Comparison of ENCODE assay signal across 1 cellular context in genomic region chr14:71591929-71592328, GRCh38.
TF ChIP-seq lines count a peak whose summit lies in the region.

No MANE protein-coding gene starts in this region.

TF ChIP-seq in HepG2, 621 proteins besides CTCF, POLR2A, EP300 and RAD21 (continued from another document):
- TF ChIP-seq AKNA (CRISPR knock-in tag; IDR thresholded peaks at IDR 0.05; ENCODE audit: borderline replicate concordance), result no peak
- no peak for TF ChIP-seq ZNF772 (CRISPR knock-in tag; IDR thresholded peaks at IDR 0.05)
- TF ChIP-seq MTF2 (CRISPR knock-in tag; IDR thresholded peaks at IDR 0.05; ENCODE audit: borderline replicate concordance), result no peak
